Comparison of ENCODE assay signal across 8 cellular contexts in the genomic region with DNA sequence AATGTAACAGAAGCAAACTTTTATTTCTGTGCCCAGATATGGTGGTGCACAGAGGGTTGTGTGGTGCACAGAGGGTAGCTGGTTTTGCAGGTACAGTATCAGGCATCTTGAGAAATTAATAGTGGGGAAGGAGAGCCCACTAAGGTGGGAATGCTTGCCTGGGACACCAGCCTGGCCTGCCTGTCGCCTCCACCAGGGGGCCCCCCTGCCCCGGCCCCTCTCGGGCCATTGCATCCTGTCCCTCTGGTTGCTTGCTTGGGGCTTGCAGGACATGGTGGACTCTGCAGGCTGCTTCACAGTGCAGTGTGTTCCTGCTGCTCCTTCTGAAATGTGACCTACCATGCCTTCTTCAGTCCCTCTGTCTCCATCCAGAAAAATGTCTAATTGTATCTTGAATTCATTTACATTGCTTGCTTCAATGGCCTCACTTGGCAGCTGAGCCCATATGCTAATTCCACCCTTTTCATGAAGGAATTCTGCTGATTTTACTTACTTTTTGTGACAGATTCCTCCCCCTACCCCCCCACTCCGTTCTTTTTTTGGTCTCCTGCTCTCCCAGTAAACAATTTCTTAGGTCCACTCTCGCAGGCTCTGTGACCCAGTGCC.
DNase-seq lines count a peak whose midpoint lies in the region; FAIRE-seq and TF ChIP-seq lines count a peak whose summit lies in the region.

No MANE protein-coding gene starts in this region.

- H3F3A ChIP-seq in PC-9 (ENCODE audit: insufficient read depth, low read depth) = no peaks in the 10 kb centered on the region

- H3K27ac ChIP-seq in PC-9 (no peak overlapping the region), brain microvascular endothelial cell (no peak overlapping the region), keratinocyte (ENCODE audit: control insufficient read depth, insufficient read depth, low read length) (no peak overlapping the region), substantia nigra (ENCODE audit: low read depth, low read length, poor library complexity, severe bottlenecking) (no peak overlapping the region)

- intact Hi-C loops in PC-9 (cut with micrococcal nuclease; ENCODE audit: unreplicated experiment) = loop anchor here (1.0 to 5.0 kb wide), 4 partner anchors 95 to 358 kb away; no protein-coding TSS in a partner anchor

- H4K20me1 ChIP-seq in PC-9 (ENCODE audit: insufficient read depth) = no peaks in the 10 kb centered on the region
- peaks cover 4% of the 10 kb centered on the region for H4K20me1 ChIP-seq in keratinocyte (ENCODE audit: control insufficient read depth, extremely low read depth, insufficient read depth, low read length)

- no peak overlapping the region for H3K4me3 ChIP-seq in PC-9
- H3K4me3 ChIP-seq in brain microvascular endothelial cell (ENCODE audit: low read depth, low read length) = no peak overlapping the region
- H3K4me3 ChIP-seq in keratinocyte (ENCODE audit: control insufficient read depth in 2 of 3, extremely low read depth in 1 of 3, insufficient read depth in 2 of 3, low read depth in 1 of 3, low read length in 3 of 3) = no peak overlapping the region

- no peak for FAIRE-seq in keratinocyte (lab: Jason Lieb, UNC)

- no peaks in the 10 kb centered on the region for H3K36me3 ChIP-seq in PC-9 (ENCODE audit: low read depth)
- no peaks in the 10 kb centered on the region for H3K36me3 ChIP-seq in brain microvascular endothelial cell (replicated peaks)
- H3K36me3 ChIP-seq in keratinocyte (ENCODE audit: control insufficient read depth in 2 of 2, extremely low read depth in 1 of 2, insufficient read depth in 2 of 2, low read length in 2 of 2) = no peaks in the 10 kb centered on the region

- peaks cover 10% of the 10 kb centered on the region for H3K9me3 ChIP-seq in PC-9 (ENCODE audit: insufficient read depth, low read depth)
- H3K9me3 ChIP-seq in keratinocyte (ENCODE audit: control insufficient read depth, low read depth, low read length) = peaks cover 7% of the 10 kb centered on the region

- H3K27me3 ChIP-seq in PC-9 (ENCODE audit: insufficient read depth, low read depth) (no peaks in the 10 kb centered on the region), brain microvascular endothelial cell (replicated peaks) (no peaks in the 10 kb centered on the region), keratinocyte (ENCODE audit: control insufficient read depth, extremely low read depth, insufficient read depth, low read length) (no peaks in the 10 kb centered on the region)

- CTCF ChIA-PET in PC-9 (lab: Charles Lee) = interaction anchor here (0.6 to 0.8 kb wide), 2 partner anchors 95 to 290 kb away, joined by 5 to 6 read pairs; no protein-coding TSS in a partner anchor

- in situ Hi-C loops in brain microvascular endothelial cell (cut with HindIII; ENCODE audit: low pct_ligation_motif_present, low sequenced_read_pairs) = no loop called here

- TF ChIP-seq CTCF in PC-9 (conservative IDR thresholded peaks at IDR 0.05) (peak; percentile 81), brain microvascular endothelial cell (IDR thresholded peaks at IDR 0.05; ENCODE audit: low read depth, low read length, missing control alignments) (peak; percentile 98), keratinocyte (optimal IDR thresholded peaks at IDR 0.05 in 1 of 3, IDR thresholded peaks at IDR 0.05 in 1 of 3, conservative IDR thresholded peaks at IDR 0.05 in 1 of 3; ENCODE audit: extremely low read depth in 1 of 3, insufficient read depth in 2 of 3, low read length in 3 of 3) (peak; percentile 63 to 83 (median 70))

- H3K9me2 ChIP-seq in PC-9 (ENCODE audit: insufficient read depth) = no peaks in the 10 kb centered on the region

- H3K9ac ChIP-seq in keratinocyte (ENCODE audit: control insufficient read depth, extremely low read depth, insufficient read depth, low read length) = no peak overlapping the region

- dilution Hi-C loops in keratinocyte (cut with MboI; ENCODE audit: extremely low pct_ligation_motif_present, low sequenced_read_pairs) = no loop called here

- H3K79me2 ChIP-seq in PC-9 (ENCODE audit: low read depth) (no peaks in the 10 kb centered on the region), keratinocyte (ENCODE audit: control insufficient read depth, insufficient read depth, low read length) (no peaks in the 10 kb centered on the region)

- H2AFZ ChIP-seq in PC-9 (no peak overlapping the region), keratinocyte (ENCODE audit: control insufficient read depth, low read length) (no peak overlapping the region)

- POLR2A ChIA-PET in PC-9 (lab: Charles Lee; ENCODE audit: unreplicated experiment) = no interaction called here

- DNase-seq in activated gamma-delta T cell treated with Interleukin-2 at 50 U/mL for 16 hours (peak; percentile 19), activated gamma-delta T cell (lab: John Stamatoyannopoulos, UW) (no peak), PC-9 (peak in 1 of 2 experiments; percentile 68), brain microvascular endothelial cell (peak; percentile 15), keratinocyte (ENCODE audit: low read depth, low spot score) (no peak), substantia nigra (lab: John Stamatoyannopoulos, UW) (peak in 26 of 49 donors; percentile 5 to 62 (median 22)), NCI-H345 (lab: John Stamatoyannopoulos, UW) (no peak), kidney glomerular epithelial cell (lab: John Stamatoyannopoulos, UW) (no peak)

- H3K9me1 ChIP-seq in keratinocyte (ENCODE audit: control insufficient read depth, extremely low read depth, insufficient read depth, low read length) = no peaks in the 10 kb centered on the region

- H3K4me1 ChIP-seq in PC-9 (replicated peaks; ENCODE audit: insufficient read depth) = no peaks in the 10 kb centered on the region
- H3K4me1 ChIP-seq in keratinocyte (ENCODE audit: control insufficient read depth, extremely low read depth, insufficient read depth, low read length) = no peaks in the 10 kb centered on the region

- no peak overlapping the region for H3K4me2 ChIP-seq in PC-9
- no peak overlapping the region for H3K4me2 ChIP-seq in keratinocyte (ENCODE audit: control insufficient read depth, extremely low read depth, insufficient read depth, low read depth, low read length)

- BruUV-seq in PC-9 (replicated peaks; lab: Mats Ljungman, UMichigan) = no TSS peak

Comparison
In these comparisons a context has a peak if more than half of its experiments do, and no peak if none do; other contexts are left out.
1. DNase-seq: peak in activated gamma-delta T cell treated with Interleukin-2 at 50 U/mL for 16 hours (single experiment), brain microvascular endothelial cell (single experiment) and substantia nigra (26 of 49); none in activated gamma-delta T cell (single experiment), keratinocyte (single experiment), NCI-H345 (single experiment) and kidney glomerular epithelial cell (single experiment).
2. Peak in every context shown above with its lines, with median percentiles within 50 percentile points of each other: CTCF ChIP-seq.